ENCODE assay signal across 16 cellular contexts in the genomic region with DNA sequence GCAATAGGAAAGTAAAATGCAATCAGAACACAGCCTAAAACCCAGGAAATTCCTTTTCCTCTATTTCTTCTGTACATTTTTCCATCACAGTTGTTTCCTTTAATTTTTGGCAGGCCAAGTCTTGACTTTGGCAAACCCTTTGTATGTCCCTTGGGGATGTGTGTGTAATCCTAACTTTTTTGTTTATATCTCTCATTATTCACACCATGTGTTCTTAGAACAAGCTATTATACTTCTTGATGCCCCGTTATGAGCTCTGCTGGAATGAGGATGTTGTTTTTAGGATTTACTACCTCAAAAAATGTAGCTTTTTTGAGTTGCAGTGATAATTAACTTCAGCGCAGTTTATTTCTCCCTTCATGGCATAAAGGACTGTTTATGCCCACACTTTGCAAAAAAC.
DNase-seq lines count a peak whose midpoint lies in the region; FAIRE-seq and TF ChIP-seq lines count a peak whose summit lies in the region.
"Had no signal": no experiment of that assay in that cellular context is flagged by ENCODE, and none has a peak within 500 bp of the region (broad histone marks: within the 10 kb centered on the region; RNA-seq: fewer than 3 reads in every experiment).

No MANE protein-coding gene starts in this region.

- H3K79me2 ChIP-seq in endothelial cell of umbilical vein (ENCODE audit: control insufficient read depth, insufficient read depth, low read length) = no peaks in the 10 kb centered on the region

- dilution Hi-C loops in endothelial cell of umbilical vein (cut with MboI; ENCODE audit: extremely low pct_ligation_motif_present, low sequenced_read_pairs) = no loop called here

- H3K27me3 ChIP-seq in endothelial cell of umbilical vein (ENCODE audit: control insufficient read depth in 2 of 2, insufficient read depth in 2 of 2, low read length in 2 of 2) = no peaks in the 10 kb centered on the region
- no peaks in the 10 kb centered on the region for H3K27me3 ChIP-seq in esophagus squamous epithelium
- H3K27me3 ChIP-seq: neural progenitor cell had no signal

- no peak overlapping the region for H3K4me2 ChIP-seq in endothelial cell of umbilical vein (ENCODE audit: insufficient read depth, low read length)
- H3K4me2 ChIP-seq: neural progenitor cell had no signal

- H4K20me1 ChIP-seq in endothelial cell of umbilical vein (replicated peaks; ENCODE audit: control insufficient read depth, extremely low read depth, insufficient read depth, low read length) = no peaks in the 10 kb centered on the region

- FAIRE-seq in endothelial cell of umbilical vein (lab: Jason Lieb, UNC) = no peak
- FAIRE-seq: colon, GM12891 had no signal

- H3K36me3 ChIP-seq in HEK293 (ENCODE audit: control insufficient read depth in 2 of 2, insufficient read depth in 1 of 2, low read length in 2 of 2) (no peaks in the 10 kb centered on the region), endothelial cell of umbilical vein (ENCODE audit: control insufficient read depth in 2 of 2, extremely low read depth in 1 of 2, insufficient read depth in 2 of 2, low read length in 2 of 2) (no peaks in the 10 kb centered on the region), esophagus squamous epithelium (no peaks in the 10 kb centered on the region)
- H3K36me3 ChIP-seq: neural progenitor cell had no signal

- no peak overlapping the region for H3K4me3 ChIP-seq in AG04449 (ENCODE audit: low read depth, low read length)
- no peak overlapping the region for H3K4me3 ChIP-seq in HEK293 (ENCODE audit: low read depth, low read length)
- H3K4me3 ChIP-seq in endothelial cell of umbilical vein (replicated peaks in 1 of 3; ENCODE audit: insufficient read depth in 1 of 3, low read depth in 1 of 3, low read length in 3 of 3) = no peak overlapping the region
- no peak overlapping the region for H3K4me3 ChIP-seq in esophagus squamous epithelium
- H3K4me3 ChIP-seq: neural progenitor cell had no signal

- TF ChIP-seq POLR2A in endothelial cell of umbilical vein (IDR thresholded peaks at IDR 0.05; ENCODE audit: low read depth, low read length) (no peak), esophagus squamous epithelium (IDR thresholded peaks at IDR 0.05) (no peak)

- no peak overlapping the region for H3K9ac ChIP-seq in endothelial cell of umbilical vein (replicated peaks; ENCODE audit: extremely low read depth, insufficient read depth, low read length)
- H3K9ac ChIP-seq: neural progenitor cell had no signal

- 6 to 11% methylated on average over 2 of the region's 2 CpGs for WGBS in esophagus squamous epithelium, 2 donors

- H3K4me1 ChIP-seq in HEK293 (ENCODE audit: control insufficient read depth, insufficient read depth, low read length) (no peaks in the 10 kb centered on the region), endothelial cell of umbilical vein (ENCODE audit: control insufficient read depth, extremely low read depth, insufficient read depth, low read length) (peaks cover 2% of the 10 kb centered on the region), esophagus squamous epithelium (peaks cover 0 to 43% (median 6%) of the 10 kb centered on the region in 3 donors)
- H3K4me1 ChIP-seq: Caco-2, neural progenitor cell had no signal

- H2AFZ ChIP-seq in endothelial cell of umbilical vein (ENCODE audit: low read depth, low read length) = no peak overlapping the region
- H2AFZ ChIP-seq: neural progenitor cell had no signal

- no TSS peak for BruUV-seq in endothelial cell of umbilical vein (replicated peaks; lab: Mats Ljungman, UMichigan)

- DNase-seq in AG04449 (ENCODE audit: low read depth, low spot score) = peak; percentile 63
- DNase-seq in endothelial cell of umbilical vein (ENCODE audit: low read depth, low spot score) = peak; percentile 87
- DNase-seq in lung microvascular endothelial cell (ENCODE audit: low read depth in 2 of 2) = peak; percentile 20 to 91
- DNase-seq in islet precursor cell = no peak
- DNase-seq in activated naive CD4-positive, alpha-beta T cell (lab: John Stamatoyannopoulos, UW) = no peak
- no peak for DNase-seq in esophagus squamous epithelium (lab: John Stamatoyannopoulos, UW)
- DNase-seq in activated T-cell treated with anti-CD3 and anti-CD28 coated beads, Interleukin-2, amount 50 U/mL, for 48 hours = no peak
- DNase-seq: activated B cell treated with CpG ODN at 0.5 μM for 24 hours, Caco-2, head of caudate nucleus, NCI-H187 treated with DMSO at 0.1 percent for 48 hours, T-helper 2 cell had no signal

- H3K9me3 ChIP-seq in HEK293 (ENCODE audit: control insufficient read depth, insufficient read depth, low read depth, low read length) = no peaks in the 10 kb centered on the region
- no peaks in the 10 kb centered on the region for H3K9me3 ChIP-seq in endothelial cell of umbilical vein (replicated peaks; ENCODE audit: control insufficient read depth, insufficient read depth, low read length)
- H3K9me3 ChIP-seq in esophagus squamous epithelium = no peaks in the 10 kb centered on the region
- H3K9me3 ChIP-seq: Caco-2 had no signal

- POLR2A ChIA-PET in AG04449 (lab: Yijun Ruan, JAX) = no interaction called here
- POLR2A ChIA-PET in HEK293 (lab: Yijun Ruan, JAX) = no interaction called here
- POLR2A ChIA-PET in endothelial cell of umbilical vein (lab: Charles Lee) = no interaction called here

- CTCF ChIA-PET in AG04449 (lab: Yijun Ruan, JAX) (interaction anchor here (1.1 kb wide), 1 partner anchor 12 kb away, joined by 3 read pairs; no protein-coding TSS in a partner anchor), HEK293 (lab: Yijun Ruan, JAX) (no interaction called here), endothelial cell of umbilical vein (lab: Charles Lee) (interaction anchor here (0.9 to 1.5 kb wide), 4 partner anchors 17 to 326 kb away, joined by 3 to 9 read pairs (median 4); no protein-coding TSS in a partner anchor)

- H3K27ac ChIP-seq in HEK293 (ENCODE audit: extremely low read depth, low read depth, low read length) = no peak overlapping the region
- H3K27ac ChIP-seq in endothelial cell of umbilical vein (ENCODE audit: insufficient read depth, low read depth, low read length) = no peak overlapping the region
- H3K27ac ChIP-seq in esophagus squamous epithelium = peak overlapping the region in 1 of 4 donors; percentile 16
- H3K27ac ChIP-seq: neural progenitor cell had no signal

- TF ChIP-seq CTCF in AG04449 (IDR thresholded peaks at IDR 0.05; ENCODE audit: insufficient read depth, low read length, missing control alignments) (no peak), HEK293 (tag by site-specific recombination; IDR thresholded peaks at IDR 0.05) (no peak), endothelial cell of umbilical vein (IDR thresholded peaks at IDR 0.05; ENCODE audit: extremely low read depth in 1 of 2, insufficient read depth in 1 of 2, low read depth in 1 of 2, low read length in 2 of 2) (no peak), esophagus squamous epithelium (IDR thresholded peaks at IDR 0.05) (no peak)

- H3K9me1 ChIP-seq in endothelial cell of umbilical vein (replicated peaks; ENCODE audit: control insufficient read depth, extremely low read depth, insufficient read depth, low read length) = no peaks in the 10 kb centered on the region

- intact Hi-C loops in endothelial cell of umbilical vein (cut with micrococcal nuclease) = no loop called here
- intact Hi-C loops in esophagus squamous epithelium (cut with DNase I) = no loop called here

TF ChIP-seq in HEK293, 187 proteins besides CTCF, POLR2A, EP300 and RAD21 (continues in another document):
- TF ChIP-seq, protein P1, sequence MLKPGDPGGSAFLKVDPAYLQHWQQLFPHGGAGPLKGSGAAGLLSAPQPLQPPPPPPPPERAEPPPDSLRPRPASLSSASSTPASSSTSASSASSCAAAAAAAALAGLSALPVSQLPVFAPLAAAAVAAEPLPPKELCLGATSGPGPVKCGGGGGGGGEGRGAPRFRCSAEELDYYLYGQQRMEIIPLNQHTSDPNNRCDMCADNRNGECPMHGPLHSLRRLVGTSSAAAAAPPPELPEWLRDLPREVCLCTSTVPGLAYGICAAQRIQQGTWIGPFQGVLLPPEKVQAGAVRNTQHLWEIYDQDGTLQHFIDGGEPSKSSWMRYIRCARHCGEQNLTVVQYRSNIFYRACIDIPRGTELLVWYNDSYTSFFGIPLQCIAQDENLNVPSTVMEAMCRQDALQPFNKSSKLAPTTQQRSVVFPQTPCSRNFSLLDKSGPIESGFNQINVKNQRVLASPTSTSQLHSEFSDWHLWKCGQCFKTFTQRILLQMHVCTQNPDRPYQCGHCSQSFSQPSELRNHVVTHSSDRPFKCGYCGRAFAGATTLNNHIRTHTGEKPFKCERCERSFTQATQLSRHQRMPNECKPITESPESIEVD (tag by site-specific recombination; IDR thresholded peaks at IDR 0.05) = peak; percentile 63
- TF ChIP-seq ZNF292 (tag by site-specific recombination; IDR thresholded peaks at IDR 0.05; ENCODE audit: borderline replicate concordance, low read depth) = no peak

TF ChIP-seq in endothelial cell of umbilical vein, 7 proteins besides CTCF, POLR2A, EP300 and RAD21:
- TF ChIP-seq EZH2 (IDR thresholded peaks at IDR 0.05; ENCODE audit: borderline replicate concordance, low read depth, low read length, severe bottlenecking) = no peak
- TF ChIP-seq, protein P2, sequence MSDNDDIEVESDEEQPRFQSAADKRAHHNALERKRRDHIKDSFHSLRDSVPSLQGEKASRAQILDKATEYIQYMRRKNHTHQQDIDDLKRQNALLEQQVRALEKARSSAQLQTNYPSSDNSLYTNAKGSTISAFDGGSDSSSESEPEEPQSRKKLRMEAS (IDR thresholded peaks at IDR 0.05; ENCODE audit: insufficient read depth, insufficient read length) = no peak

Comparison
In these comparisons a context has a peak if more than half of its experiments do, and no peak if none do; other contexts are left out.
1. DNase-seq: peak in AG04449 (single experiment), endothelial cell of umbilical vein (single experiment) and lung microvascular endothelial cell (2 of 2); none in islet precursor cell (single experiment), activated naive CD4-positive, alpha-beta T cell (0 of 4), esophagus squamous epithelium (single experiment) and activated T-cell treated with anti-CD3 and anti-CD28 coated beads, Interleukin-2, amount 50 U/mL, for 48 hours (0 of 2).